Comparison of ENCODE assay signal across 13 cellular contexts in genomic region chr3:7962244-7962643, GRCh38.
DNase-seq lines count a peak whose midpoint lies in the region; TF ChIP-seq lines count a peak whose summit lies in the region.
"Had no signal": no experiment of that assay in that cellular context is flagged by ENCODE, and none has a peak within 500 bp of the region (broad histone marks: within the 10 kb centered on the region; RNA-seq: fewer than 3 reads in every experiment).

No MANE protein-coding gene starts in this region.

- H3K4me3 Mint-ChIP-seq in glutamatergic neuron (ENCODE audit: unreplicated experiment) (no peak overlapping the region), MCF 10A (ENCODE audit: unreplicated experiment) (no peak overlapping the region)
- H3K4me3 Mint-ChIP-seq: CD4-positive, alpha-beta memory T cell; H9 had no signal

- H3K4me2 ChIP-seq in OCI-LY3 (ENCODE audit: low read length) = no peak overlapping the region

- no peaks in the 10 kb centered on the region for H3K36me3 ChIP-seq in OCI-LY3 (replicated peaks; ENCODE audit: low read depth, low read length)
- H3K36me3 ChIP-seq: BE2C had no signal

- H3K36me3 Mint-ChIP-seq in glutamatergic neuron (ENCODE audit: unreplicated experiment) (no peaks in the 10 kb centered on the region), MCF 10A (ENCODE audit: insufficient read depth, unreplicated experiment) (no peaks in the 10 kb centered on the region)

- H2AFZ ChIP-seq in OCI-LY3 (ENCODE audit: low read depth, low read length) = 0 out of 2 replicates have a peak overlapping the region, but pooled peaks have one; percentile 3

- in situ Hi-C loops in G401 (cut with HindIII; ENCODE audit: low sequenced_read_pairs) = no loop called here
- in situ Hi-C loops in KBM-7 (cut with MboI; ENCODE audit: low pct_unique_long_range_greater_than_20kb, low sequenced_read_pairs) = no loop called here

- BruUV-seq in MCF 10A (replicated peaks; lab: Mats Ljungman, UMichigan) = no TSS peak

- H3K27ac ChIP-seq in OCI-LY3 (ENCODE audit: low read length) = no peak overlapping the region
- H3K27ac ChIP-seq: C4-2B had no signal

- no peak overlapping the region for H3K9ac ChIP-seq in OCI-LY3 (ENCODE audit: low read length)

- CTCF ChIA-PET in MCF 10A (lab: Yijun Ruan, JAX) = interaction anchor here (0.6 kb wide), 1 partner anchor 197 kb away, joined by 3 read pairs; no protein-coding TSS in a partner anchor

- H3K79me2 ChIP-seq in OCI-LY3 (ENCODE audit: low read length) = no peaks in the 10 kb centered on the region

- no peak overlapping the region for H3K27ac Mint-ChIP-seq in glutamatergic neuron (ENCODE audit: unreplicated experiment)
- no peak overlapping the region for H3K27ac Mint-ChIP-seq in MCF 10A (ENCODE audit: low read depth, unreplicated experiment)
- H3K27ac Mint-ChIP-seq: CD4-positive, alpha-beta memory T cell; H9 had no signal

- H3K9me3 Mint-ChIP-seq in glutamatergic neuron (ENCODE audit: unreplicated experiment) (no peaks in the 10 kb centered on the region), MCF 10A (ENCODE audit: unreplicated experiment) (no peaks in the 10 kb centered on the region)

- H3K4me1 Mint-ChIP-seq in glutamatergic neuron (ENCODE audit: low read depth, unreplicated experiment) (no peaks in the 10 kb centered on the region), MCF 10A (ENCODE audit: insufficient read depth, unreplicated experiment) (no peaks in the 10 kb centered on the region)
- H3K4me1 Mint-ChIP-seq: CD4-positive, alpha-beta memory T cell had no signal

- H3K27me3 ChIP-seq in OCI-LY3 (ENCODE audit: low read depth, low read length) = peaks cover 6% of the 10 kb centered on the region
- H3K27me3 ChIP-seq: BE2C had no signal

- no peaks in the 10 kb centered on the region for H4K20me1 ChIP-seq in OCI-LY3 (ENCODE audit: insufficient read depth, low read length)

- POLR2A ChIA-PET in MCF 10A (lab: Yijun Ruan, JAX) = no interaction called here

- H3K4me1 ChIP-seq in OCI-LY3 (ENCODE audit: low read length) = no peaks in the 10 kb centered on the region
- H3K4me1 ChIP-seq: BE2C had no signal

- TF ChIP-seq CTCF in OCI-LY3 (IDR thresholded peaks at IDR 0.05; ENCODE audit: low read depth, low read length) = no peak
- no peak for TF ChIP-seq CTCF in glutamatergic neuron (IDR thresholded peaks at IDR 0.05; ENCODE audit: partially characterized antibody, unreplicated experiment)
- no peak for TF ChIP-seq CTCF in MCF 10A (IDR thresholded peaks at IDR 0.05; ENCODE audit: unreplicated experiment)

- no peaks in the 10 kb centered on the region for H3K27me3 Mint-ChIP-seq in glutamatergic neuron (ENCODE audit: unreplicated experiment)
- no peaks in the 10 kb centered on the region for H3K27me3 Mint-ChIP-seq in MCF 10A (ENCODE audit: insufficient read depth, unreplicated experiment)

- intact Hi-C loops in MCF 10A (cut with micrococcal nuclease) = no loop called here

- peak; percentile 5 for DNase-seq in G401 (ENCODE audit: low spot score)
- DNase-seq in midbrain (lab: John Stamatoyannopoulos, UW) = peak; percentile 4
- peak; percentile 47 for DNase-seq in superior temporal gyrus (ENCODE audit: extremely low spot score)
- DNase-seq in glutamatergic neuron = no peak
- DNase-seq in MCF 10A (ENCODE audit: unreplicated experiment) = no peak
- no peak for DNase-seq in KBM-7
- DNase-seq: BE2C; CD4-positive, alpha-beta memory T cell; DMS79; GOT3; H9 had no signal

- no peak overlapping the region for H3K4me3 ChIP-seq in OCI-LY3 (ENCODE audit: low read length)

- H3K9me3 ChIP-seq in OCI-LY3 (ENCODE audit: insufficient read depth, low read length) = no peaks in the 10 kb centered on the region
- H3K9me3 ChIP-seq: BE2C had no signal

Comparison
In these comparisons a context has a peak if more than half of its experiments do, and no peak if none do; other contexts are left out.
1. DNase-seq: peak in G401 (single experiment), midbrain (single experiment) and superior temporal gyrus (single experiment); none in glutamatergic neuron (single experiment), MCF 10A (single experiment) and KBM-7 (single experiment).